10 cellular contexts compared by ENCODE assay signal in genomic region chr12:116881867-116882507, GRCh38. TPM values are rescaled to one million over a fixed set of nuclear protein-coding genes. Genes with fewer than 3 reads are reported as not detected.
DNase-seq lines count a peak whose midpoint lies in the region; ATAC-seq and TF ChIP-seq lines count a peak whose summit lies in the region.
"Had no signal": no experiment of that assay in that cellular context is flagged by ENCODE, and none has a peak within 500 bp of the region (broad histone marks: within the 10 kb centered on the region; RNA-seq: fewer than 3 reads in every experiment).

No MANE protein-coding gene starts in this region.

- H3K9me2 ChIP-seq in OCI-LY1 (ENCODE audit: low read depth, low read length), result no peaks in the 10 kb centered on the region

- CTCF ChIA-PET in activated CD4-positive, alpha-beta T cell treated with anti-CD3 and anti-CD28 coated beads for 36 hours (lab: Charles Lee), result interaction anchor here (0.7 to 1.3 kb wide), 5 partner anchors 17 to 604 kb away, joined by 3 to 4 read pairs (median 3); no protein-coding TSS in a partner anchor

- H3K9me3 Mint-ChIP-seq in activated CD4-positive, alpha-beta T cell treated with anti-CD3 and anti-CD28 coated beads for 36 hours (ENCODE audit: low read depth), result no peaks in the 10 kb centered on the region
- no peaks in the 10 kb centered on the region for H3K9me3 Mint-ChIP-seq in endodermal cell

- no peak for DNase-seq in activated CD4-positive, alpha-beta T cell treated with anti-CD3 and anti-CD28 coated beads for 36 hours
- no peak for DNase-seq in activated CD4-positive, alpha-beta T cell treated with anti-CD3 and anti-CD28 coated beads for 1 hour
- peak; percentile 62 for DNase-seq in endodermal cell
- no peak for DNase-seq in skeletal muscle cell (ENCODE audit: low read depth)
- DNase-seq in AML-193 (lab: John Stamatoyannopoulos, UW), result no peak
- no peak for DNase-seq in AG08396 (ENCODE audit: low spot score)
- no peak for DNase-seq in NCI-H1092 (lab: John Stamatoyannopoulos, UW)
- DNase-seq: kidney glomerular epithelial cell, upper lobe of right lung had no signal

- peaks cover 33% of the 10 kb centered on the region for H3K79me2 ChIP-seq in OCI-LY1 (ENCODE audit: insufficient read depth, low read length)

- 6 to 7% methylated on average over 12 to 29 of the region's 29 CpGs for WGBS in endodermal cell (ENCODE audit: insufficient coverage in 1 of 2, insufficient read length in 1 of 2), 2 experiments

- H3F3A ChIP-seq in OCI-LY1 (ENCODE audit: insufficient read depth, low read length), result no peaks in the 10 kb centered on the region

- H3K27me3 ChIP-seq in OCI-LY1 (ENCODE audit: insufficient read depth, low read length) (no peaks in the 10 kb centered on the region), endodermal cell (ENCODE audit: control insufficient read depth, insufficient read depth, low read length, poor library complexity, severe bottlenecking) (peaks cover 73% of the 10 kb centered on the region)

- peaks cover 49% of the 10 kb centered on the region for H3K27me3 Mint-ChIP-seq in activated CD4-positive, alpha-beta T cell treated with anti-CD3 and anti-CD28 coated beads for 36 hours
- peaks cover 84% of the 10 kb centered on the region for H3K27me3 Mint-ChIP-seq in endodermal cell (ENCODE audit: insufficient read depth)

- peaks cover 35% of the 10 kb centered on the region for H3K4me1 Mint-ChIP-seq in activated CD4-positive, alpha-beta T cell treated with anti-CD3 and anti-CD28 coated beads for 36 hours
- peaks cover 25% of the 10 kb centered on the region for H3K4me1 Mint-ChIP-seq in endodermal cell

- no peaks in the 10 kb centered on the region for H3K36me3 Mint-ChIP-seq in activated CD4-positive, alpha-beta T cell treated with anti-CD3 and anti-CD28 coated beads for 36 hours (ENCODE audit: low read depth)
- H3K36me3 Mint-ChIP-seq in endodermal cell (ENCODE audit: low read depth), result no peaks in the 10 kb centered on the region

- H3K27ac ChIP-seq in OCI-LY1 (ENCODE audit: low read depth, low read length, poor library complexity, severe bottlenecking) (peak overlapping the region; percentile 72), endodermal cell (ENCODE audit: low read depth, low read length) (no peak overlapping the region)
- H3K27ac ChIP-seq: upper lobe of right lung had no signal

- no peaks in the 10 kb centered on the region for H3K9me3 ChIP-seq in OCI-LY1 (ENCODE audit: low read length)
- no peaks in the 10 kb centered on the region for H3K9me3 ChIP-seq in endodermal cell (ENCODE audit: control insufficient read depth, low read length)
- H3K9me3 ChIP-seq: upper lobe of right lung had no signal

- no peak overlapping the region for H2AFZ ChIP-seq in OCI-LY1 (ENCODE audit: low read length)

- ATAC-seq in activated CD4-positive, alpha-beta T cell treated with anti-CD3 and anti-CD28 coated beads for 36 hours, result no peak

- intact Hi-C loops in activated CD4-positive, alpha-beta T cell treated with anti-CD3 and anti-CD28 coated beads for 36 hours (cut with DNase I, micrococcal nuclease), result loop anchor here (2.0 to 5.0 kb wide), 2 partner anchors 179 to 180 kb away; no protein-coding TSS in a partner anchor

- POLR2A ChIA-PET in activated CD4-positive, alpha-beta T cell treated with anti-CD3 and anti-CD28 coated beads for 36 hours (lab: Charles Lee), result interaction anchor here (1.0 kb wide), 1 partner anchor 24 kb away, joined by 3 read pairs; no protein-coding TSS in a partner anchor

- peak overlapping the region; percentile 16 for H3K4me3 Mint-ChIP-seq in activated CD4-positive, alpha-beta T cell treated with anti-CD3 and anti-CD28 coated beads for 36 hours
- peak overlapping the region; percentile 66 for H3K4me3 Mint-ChIP-seq in endodermal cell

- H3K9ac ChIP-seq in OCI-LY1 (ENCODE audit: low read length) (peak overlapping the region; percentile 84), endodermal cell (ENCODE audit: extremely low read depth, low read length, poor library complexity, severe bottlenecking) (peak overlapping the region; percentile 49)

- H3K4me3 ChIP-seq in OCI-LY1 (ENCODE audit: low read depth, low read length, poor library complexity, severe bottlenecking) (peak overlapping the region; percentile 71), endodermal cell (ENCODE audit: low read length) (peak overlapping the region; percentile 80), skeletal muscle cell (ENCODE audit: low read depth, low read length) (peak overlapping the region; percentile 22)

- no peak overlapping the region for H3K27ac Mint-ChIP-seq in activated CD4-positive, alpha-beta T cell treated with anti-CD3 and anti-CD28 coated beads for 36 hours
- H3K27ac Mint-ChIP-seq in endodermal cell, result no peak overlapping the region

- H3K36me3 ChIP-seq in OCI-LY1 (ENCODE audit: insufficient read depth, low read length), result peaks cover 24% of the 10 kb centered on the region
- no peaks in the 10 kb centered on the region for H3K36me3 ChIP-seq in endodermal cell (ENCODE audit: control insufficient read depth, insufficient read depth, low read length)
- H3K36me3 ChIP-seq: upper lobe of right lung had no signal

- no peak for TF ChIP-seq CTCF in OCI-LY1 (IDR thresholded peaks at IDR 0.05; ENCODE audit: low read length)
- no peak for TF ChIP-seq CTCF in endodermal cell (conservative IDR thresholded peaks at IDR 0.05)

- peak overlapping the region; percentile 95 for H3K4me2 ChIP-seq in OCI-LY1 (ENCODE audit: low read length)

- H3K4me1 ChIP-seq in OCI-LY1 (ENCODE audit: insufficient read depth, low read length, severe bottlenecking) (peaks cover 45% of the 10 kb centered on the region), endodermal cell (ENCODE audit: control insufficient read depth, insufficient read depth, low read length) (peaks cover 9% of the 10 kb centered on the region)

- H4K20me1 ChIP-seq in OCI-LY1 (ENCODE audit: insufficient read depth, low read length), result no peaks in the 10 kb centered on the region

RNA-seq across cellular contexts. Expression of gene HRK, which starts 0.7 kb away (rescaled TPM):
- total RNA-seq in activated CD4-positive, alpha-beta T cell treated with anti-CD3 and anti-CD28 coated beads for 36 hours, result not detected
- 1 to 10 TPM; 1.4 to 1.6 TPM for total RNA-seq in endodermal cell
- polyA plus RNA-seq in endodermal cell (2013, experiment 1 of 2), result 1.0 TPM
- polyA plus RNA-seq in endodermal cell (2013, experiment 2 of 2), result 0.54 TPM
- total RNA-seq: upper lobe of right lung had no signal

RNA-seq across cellular contexts. Expression of gene FBXW8, which starts 28.8 kb away (rescaled TPM):
- total RNA-seq in activated CD4-positive, alpha-beta T cell treated with anti-CD3 and anti-CD28 coated beads for 36 hours, result 1 to 10 TPM; 5.7 to 6.1 TPM
- 10 to 100 TPM; 26.1 to 34.7 TPM for total RNA-seq in endodermal cell
- polyA plus RNA-seq in endodermal cell (2013, experiment 1 of 2), result 19.8 TPM
- polyA plus RNA-seq in endodermal cell (2013, experiment 2 of 2), result 19.2 TPM

Comparison
In these comparisons a context has a peak if more than half of its experiments do, and no peak if none do; other contexts are left out.
1. H3K4me3 ChIP-seq: peak in every context shown above with its lines; median percentile 80 in endodermal cell; 71 in OCI-LY1; 22 in skeletal muscle cell.